Comparison of ENCODE assay signal across 9 cellular contexts in genomic region chr1:145993618-145994390, GRCh38. TPM values are rescaled to one million over a fixed set of nuclear protein-coding genes. Genes with fewer than 3 reads are reported as not detected.
DNase-seq lines count a peak whose midpoint lies in the region; ATAC-seq, FAIRE-seq and TF ChIP-seq lines count a peak whose summit lies in the region.
"Had no signal": no experiment of that assay in that cellular context is flagged by ENCODE, and none has a peak within 500 bp of the region (broad histone marks: within the 10 kb centered on the region; RNA-seq: fewer than 3 reads in every experiment).

No MANE protein-coding gene starts in this region.

- H3K4me1 Mint-ChIP-seq in activated CD4-positive, alpha-beta T cell treated with anti-CD3 and anti-CD28 coated beads, Interleukin-2, amount 10 ng/mL, durations not matched to agents 24 days and 14 days = peaks cover 64% of the 10 kb centered on the region
- peaks cover 65% of the 10 kb centered on the region for H3K4me1 Mint-ChIP-seq in activated naive CD8-positive, alpha-beta T cell treated with anti-CD3 and anti-CD28 coated beads, Interleukin-2, amount 50 U/mL, for 24 hours

- H3K4me3 ChIP-seq in HepG2 (replicated peaks in 1 of 3; ENCODE audit: insufficient read depth in 1 of 3, low read depth in 2 of 3, low read length in 3 of 3) (peak overlapping the region in 2 of 3 experiments; percentile 91 to 98; a peak in 4 of 6 replicates), thoracic aorta (peak overlapping the region; percentile 94)

- H3K27me3 Mint-ChIP-seq in activated CD4-positive, alpha-beta T cell treated with anti-CD3 and anti-CD28 coated beads, Interleukin-2, amount 10 ng/mL, durations not matched to agents 24 days and 14 days = no peaks in the 10 kb centered on the region
- no peaks in the 10 kb centered on the region for H3K27me3 Mint-ChIP-seq in activated naive CD8-positive, alpha-beta T cell treated with anti-CD3 and anti-CD28 coated beads, Interleukin-2, amount 50 U/mL, for 24 hours

- TF ChIP-seq EP300 in HepG2 (IDR thresholded peaks at IDR 0.05; ENCODE audit: low read depth in 2 of 2, low read length in 2 of 2) (no peak), HepG2 (CRISPR knock-in tag; IDR thresholded peaks at IDR 0.05; ENCODE audit: borderline replicate concordance) (no peak)

- POLR2A ChIA-PET in HepG2 (lab: Yijun Ruan, JAX) = interaction anchor here (0.8 to 2.6 kb wide), 2 partner anchors 10 to 30 kb away, joined by 3 to 11 read pairs; partner anchors contain the start of genes ANKRD34A and POLR3GL

- H2AFZ ChIP-seq in HepG2 (ENCODE audit: low read length) = no peak overlapping the region

- BruUV-seq in HepG2 (replicated peaks; lab: Mats Ljungman, UMichigan) = no TSS peak

- in situ Hi-C loops in HepG2 (cut with HindIII; ENCODE audit: extremely low pct_ligation_motif_present, low pct_unique_long_range_greater_than_20kb) = no loop called here

- DNase-seq in activated CD4-positive, alpha-beta T cell treated with anti-CD3 and anti-CD28 coated beads, Interleukin-2, amount 10 ng/mL, durations not matched to agents 24 days and 14 days = no peak
- no peak for DNase-seq in activated CD4-positive, alpha-beta T cell treated with anti-CD3 and anti-CD28 coated beads, Interleukin-2, amount 50 U/mL, for 4 hours
- no peak for DNase-seq in activated naive CD8-positive, alpha-beta T cell treated with anti-CD3 and anti-CD28 coated beads, Interleukin-2, amount 50 U/mL, for 24 hours
- DNase-seq in HepG2 (ENCODE audit: low spot score) = no peak
- DNase-seq in thoracic aorta (ENCODE audit: low spot score) = no peak
- DNase-seq in GM19239 (ENCODE audit: insufficient read length, low spot score) = no peak
- no peak for DNase-seq in NCI-H1105 (lab: John Stamatoyannopoulos, UW)
- DNase-seq: Calu3 had no signal

- peaks cover 33% of the 10 kb centered on the region for H3K79me2 ChIP-seq in HepG2 (ENCODE audit: insufficient read depth, low read length)

- no peak for ATAC-seq in activated naive CD8-positive, alpha-beta T cell treated with anti-CD3 and anti-CD28 coated beads, Interleukin-2, amount 50 U/mL, for 24 hours
- ATAC-seq in HepG2 (no peak), thoracic aorta (ENCODE audit: insufficient number of reproducible peaks, low FRiP score, low read depth) (no peak), HG02610 (IDR thresholded peaks at IDR 0.05; ENCODE audit: unreplicated experiment) (no peak)

- peak overlapping the region; percentile 98 for H3K27ac Mint-ChIP-seq in activated CD4-positive, alpha-beta T cell treated with anti-CD3 and anti-CD28 coated beads, Interleukin-2, amount 10 ng/mL, durations not matched to agents 24 days and 14 days
- H3K27ac Mint-ChIP-seq in activated naive CD8-positive, alpha-beta T cell treated with anti-CD3 and anti-CD28 coated beads, Interleukin-2, amount 50 U/mL, for 24 hours = peak overlapping the region; percentile 91

- CTCF ChIA-PET in HepG2 (lab: Yijun Ruan, JAX; ENCODE audit: low intra/inter-chr PET ratio, low total read pairs) = no interaction called here

- H3K4me1 ChIP-seq in HepG2 (ENCODE audit: insufficient read depth, low read length) = peaks cover 69% of the 10 kb centered on the region
- H3K4me1 ChIP-seq in thoracic aorta (ENCODE audit: control insufficient read depth in 1 of 2, low read depth in 2 of 2) = peaks cover 27 to 50% of the 10 kb centered on the region in 2 donors

- intact Hi-C loops in activated CD4-positive, alpha-beta T cell treated with anti-CD3 and anti-CD28 coated beads, Interleukin-2, amount 10 ng/mL, durations not matched to agents 24 days and 14 days (cut with micrococcal nuclease) = loop anchor here (10.0 kb wide), 1 partner anchor 1551 kb away; the partner anchor contains the start of gene BCL9
- intact Hi-C loops in HepG2 (cut with micrococcal nuclease; ENCODE audit: unreplicated experiment) = no loop called here

- no peak for TF ChIP-seq RAD21 in HepG2 (CRISPR knock-in tag; IDR thresholded peaks at IDR 0.05)

- H4K20me1 ChIP-seq in HepG2 (ENCODE audit: insufficient read depth, low read length) = peaks cover 50% of the 10 kb centered on the region

- TF ChIP-seq CTCF in HepG2 (CRISPR knock-in tag; IDR thresholded peaks at IDR 0.05) = no peak
- no peak for TF ChIP-seq CTCF in thoracic aorta (IDR thresholded peaks at IDR 0.05)

- peak in 1 of 2 experiments; percentile 35; a peak in 1 of 4 replicates for TF ChIP-seq POLR2A in HepG2 (IDR thresholded peaks at IDR 0.05; ENCODE audit: insufficient read depth in 1 of 2, low read depth in 2 of 2, low read length in 2 of 2)

- FAIRE-seq in HepG2 (lab: Jason Lieb, UNC) = no peak
- no peak for FAIRE-seq in GM19239 (lab: Jason Lieb, UNC)

- peak overlapping the region; percentile 97 for H3K4me2 ChIP-seq in HepG2 (ENCODE audit: low read depth, low read length)

- no peaks in the 10 kb centered on the region for H3K9me3 Mint-ChIP-seq in activated CD4-positive, alpha-beta T cell treated with anti-CD3 and anti-CD28 coated beads, Interleukin-2, amount 10 ng/mL, durations not matched to agents 24 days and 14 days
- no peaks in the 10 kb centered on the region for H3K9me3 Mint-ChIP-seq in activated naive CD8-positive, alpha-beta T cell treated with anti-CD3 and anti-CD28 coated beads, Interleukin-2, amount 50 U/mL, for 24 hours

- H3K36me3 ChIP-seq in HepG2 (replicated peaks in 1 of 2; ENCODE audit: control insufficient read depth in 1 of 2, insufficient read depth in 2 of 2, low read length in 2 of 2) (peaks cover 2 to 22% of the 10 kb centered on the region in 2 experiments; a peak in 3 of 5 replicates), thoracic aorta (peaks cover 19% of the 10 kb centered on the region)

- peaks cover 48% of the 10 kb centered on the region for H3K36me3 Mint-ChIP-seq in activated CD4-positive, alpha-beta T cell treated with anti-CD3 and anti-CD28 coated beads, Interleukin-2, amount 10 ng/mL, durations not matched to agents 24 days and 14 days (ENCODE audit: low read depth)
- peaks cover 43% of the 10 kb centered on the region for H3K36me3 Mint-ChIP-seq in activated naive CD8-positive, alpha-beta T cell treated with anti-CD3 and anti-CD28 coated beads, Interleukin-2, amount 50 U/mL, for 24 hours (ENCODE audit: low read depth)

- H3K27me3 ChIP-seq in HepG2 (ENCODE audit: control insufficient read depth in 1 of 2, insufficient read depth in 2 of 2, low read length in 2 of 2) = no peaks in the 10 kb centered on the region; a peak in 1 of 5 replicates
- H3K27me3 ChIP-seq in thoracic aorta (replicated peaks; ENCODE audit: insufficient read depth) = no peaks in the 10 kb centered on the region

- H3K9me3 ChIP-seq in HepG2 (ENCODE audit: low read length) (no peaks in the 10 kb centered on the region), thoracic aorta (no peaks in the 10 kb centered on the region)

- H3K4me3 Mint-ChIP-seq in activated CD4-positive, alpha-beta T cell treated with anti-CD3 and anti-CD28 coated beads, Interleukin-2, amount 10 ng/mL, durations not matched to agents 24 days and 14 days = peak overlapping the region; percentile 93
- peak overlapping the region; percentile 85 for H3K4me3 Mint-ChIP-seq in activated naive CD8-positive, alpha-beta T cell treated with anti-CD3 and anti-CD28 coated beads, Interleukin-2, amount 50 U/mL, for 24 hours

- H3K27ac ChIP-seq in HepG2 (ENCODE audit: extremely low read length, insufficient read depth, low read length) (no peak overlapping the region), thoracic aorta (peak overlapping the region; percentile 84 to 89)

- peak overlapping the region; percentile 93; the same call in 1 of the 2 replicates for H3K9ac ChIP-seq in HepG2 (ENCODE audit: insufficient read depth, low read depth, low read length)

- WGBS in HepG2 (ENCODE audit: low lambda C conversion rate) = 63% methylated on average over 6 of the region's 6 CpGs

RNA-seq across cellular contexts. Expression of gene TXNIP, which starts 2.6 kb away (rescaled TPM):
- total RNA-seq in activated CD4-positive, alpha-beta T cell treated with anti-CD3 and anti-CD28 coated beads, Interleukin-2, amount 10 ng/mL, durations not matched to agents 24 days and 14 days = 83.4 and 85.2 TPM in 2 replicates
- 24.4 and 25.4 TPM in 2 replicates for total RNA-seq in HepG2 (2016; rRNA removed; fragmentation: Illumina TruSeq; extraction: Trizol)
- total RNA-seq in HepG2 (2016; cell fraction: cytosol; rRNA removed; fragmentation: Illumina TruSeq; extraction: Trizol; ENCODE audit: low read depth) = 4.1 and 4.3 TPM in 2 replicates
- 23.8 and 24.4 TPM in 2 replicates for total RNA-seq in HepG2 (2016; cell fraction: insoluble cytoplasmic fraction; rRNA removed; fragmentation: Illumina TruSeq; extraction: Trizol)
- total RNA-seq in HepG2 (2016; cell fraction: membrane; rRNA removed; fragmentation: Illumina TruSeq; extraction: Trizol) = 11.5 and 11.6 TPM in 2 replicates
- 34.7 and 39.5 TPM in 2 replicates for total RNA-seq in HepG2 (2016; cell fraction: nucleus; rRNA removed; fragmentation: Illumina TruSeq; extraction: Trizol)
- 237 and 283 TPM in 2 replicates for polyA plus RNA-seq in HepG2 (2011; rRNA removed)
- polyA plus RNA-seq in HepG2 (2011; cell fraction: cytosol; rRNA removed) = 133 and 240 TPM in 2 replicates
- polyA plus RNA-seq in HepG2 (2011; cell fraction: nucleus; rRNA removed) = 150 and 152 TPM in 2 replicates
- polyA plus RNA-seq in HepG2 (2012) = 191 and 204 TPM in 2 replicates
- polyA plus RNA-seq in HepG2 (2016; cell fraction: cytosol; fragmentation: Illumina TruSeq; extraction: Trizol; ENCODE audit: low read depth) = 1.0 and 1.3 TPM in 2 replicates
- 19.6 and 21.5 TPM in 2 replicates for polyA plus RNA-seq in HepG2 (2016; cell fraction: insoluble cytoplasmic fraction; fragmentation: Illumina TruSeq; extraction: Trizol; ENCODE audit: low read depth)
- 3.9 and 4.1 TPM in 2 replicates for polyA plus RNA-seq in HepG2 (2016; cell fraction: membrane; fragmentation: Illumina TruSeq; extraction: Trizol; ENCODE audit: low read depth)
- polyA plus RNA-seq in HepG2 (2016; cell fraction: nucleus; fragmentation: Illumina TruSeq; extraction: Trizol; ENCODE audit: insufficient read depth, low read depth) = 35.2 and 39.0 TPM in 2 replicates
- 132 and 425 TPM in 2 replicates for polyA minus RNA-seq in HepG2 (2011; rRNA and poly(A)+ RNA removed; ENCODE audit: low replicate concordance)
- 117 and 168 TPM in 2 replicates for polyA minus RNA-seq in HepG2 (2011; cell fraction: cytosol; rRNA and poly(A)+ RNA removed)
- 259 and 346 TPM in 2 replicates for polyA minus RNA-seq in HepG2 (2011; cell fraction: nucleus; rRNA and poly(A)+ RNA removed)
- total RNA-seq in thoracic aorta = 100 to 1,000 TPM; 423 to 622 TPM

RNA-seq across cellular contexts. Expression of gene HJV, which starts 27.7 kb away (rescaled TPM):
- total RNA-seq in activated CD4-positive, alpha-beta T cell treated with anti-CD3 and anti-CD28 coated beads, Interleukin-2, amount 10 ng/mL, durations not matched to agents 24 days and 14 days = not detected in 2 replicates
- 0.15 and 0.18 TPM in 2 replicates for total RNA-seq in HepG2 (2016; rRNA removed; fragmentation: Illumina TruSeq; extraction: Trizol)
- 0.35 TPM in 1 of 2 replicates, not detected in the other for total RNA-seq in HepG2 (2016; cell fraction: cytosol; rRNA removed; fragmentation: Illumina TruSeq; extraction: Trizol; ENCODE audit: low read depth)
- 0.30 TPM in 1 of 2 replicates, not detected in the other for total RNA-seq in HepG2 (2016; cell fraction: insoluble cytoplasmic fraction; rRNA removed; fragmentation: Illumina TruSeq; extraction: Trizol)
- 0.22 and 0.28 TPM in 2 replicates for total RNA-seq in HepG2 (2016; cell fraction: membrane; rRNA removed; fragmentation: Illumina TruSeq; extraction: Trizol)
- not detected in 2 replicates for total RNA-seq in HepG2 (2016; cell fraction: nucleus; rRNA removed; fragmentation: Illumina TruSeq; extraction: Trizol)
- 0.03 TPM in 1 of 2 replicates, not detected in the other for polyA plus RNA-seq in HepG2 (2011; rRNA removed)
- 0.03 and 0.05 TPM in 2 replicates for polyA plus RNA-seq in HepG2 (2011; cell fraction: cytosol; rRNA removed)
- polyA plus RNA-seq in HepG2 (2011; cell fraction: nucleus; rRNA removed) = not detected in 2 replicates
- polyA plus RNA-seq in HepG2 (2012) = not detected in 2 replicates
- 0.08 and 0.12 TPM in 2 replicates for polyA plus RNA-seq in HepG2 (2016; cell fraction: cytosol; fragmentation: Illumina TruSeq; extraction: Trizol; ENCODE audit: low read depth)
- not detected in 2 replicates for polyA plus RNA-seq in HepG2 (2016; cell fraction: insoluble cytoplasmic fraction; fragmentation: Illumina TruSeq; extraction: Trizol; ENCODE audit: low read depth)
- polyA plus RNA-seq in HepG2 (2016; cell fraction: membrane; fragmentation: Illumina TruSeq; extraction: Trizol; ENCODE audit: low read depth) = not detected in 2 replicates
- polyA plus RNA-seq in HepG2 (2016; cell fraction: nucleus; fragmentation: Illumina TruSeq; extraction: Trizol; ENCODE audit: insufficient read depth, low read depth) = not detected in 2 replicates
- polyA minus RNA-seq in HepG2 (2011; rRNA and poly(A)+ RNA removed; ENCODE audit: low replicate concordance) = not detected in 2 replicates
- not detected in 2 replicates for polyA minus RNA-seq in HepG2 (2011; cell fraction: cytosol; rRNA and poly(A)+ RNA removed)
- not detected in 2 replicates for polyA minus RNA-seq in HepG2 (2011; cell fraction: nucleus; rRNA and poly(A)+ RNA removed)
- not detected for total RNA-seq in thoracic aorta
- total RNA-seq: Calu3 had no signal

RNA-seq across cellular contexts. Expression of gene POLR3GL, which starts 29.3 kb away (rescaled TPM):
- 12.1 and 12.6 TPM in 2 replicates for total RNA-seq in activated CD4-positive, alpha-beta T cell treated with anti-CD3 and anti-CD28 coated beads, Interleukin-2, amount 10 ng/mL, durations not matched to agents 24 days and 14 days
- total RNA-seq in HepG2 (2016; rRNA removed; fragmentation: Illumina TruSeq; extraction: Trizol) (12.4 and 15.3 TPM in 2 replicates), thoracic aorta (10 to 100 TPM; 16.9 TPM)
- 7.1 and 7.5 TPM in 2 replicates for total RNA-seq in HepG2 (2016; cell fraction: cytosol; rRNA removed; fragmentation: Illumina TruSeq; extraction: Trizol; ENCODE audit: low read depth)
- total RNA-seq in HepG2 (2016; cell fraction: insoluble cytoplasmic fraction; rRNA removed; fragmentation: Illumina TruSeq; extraction: Trizol) = 12.8 and 14.4 TPM in 2 replicates
- 15.4 and 17.0 TPM in 2 replicates for total RNA-seq in HepG2 (2016; cell fraction: membrane; rRNA removed; fragmentation: Illumina TruSeq; extraction: Trizol)
- total RNA-seq in HepG2 (2016; cell fraction: nucleus; rRNA removed; fragmentation: Illumina TruSeq; extraction: Trizol) = 5.4 and 6.2 TPM in 2 replicates
- polyA plus RNA-seq in HepG2 (2011; rRNA removed) = 10.8 and 11.5 TPM in 2 replicates
- polyA plus RNA-seq in HepG2 (2011; cell fraction: cytosol; rRNA removed) = 7.4 and 7.9 TPM in 2 replicates
- 5.1 and 6.2 TPM in 2 replicates for polyA plus RNA-seq in HepG2 (2011; cell fraction: nucleus; rRNA removed)
- 14.4 and 20.2 TPM in 2 replicates for polyA plus RNA-seq in HepG2 (2012)
- 10.0 and 10.7 TPM in 2 replicates for polyA plus RNA-seq in HepG2 (2016; cell fraction: cytosol; fragmentation: Illumina TruSeq; extraction: Trizol; ENCODE audit: low read depth)
- polyA plus RNA-seq in HepG2 (2016; cell fraction: insoluble cytoplasmic fraction; fragmentation: Illumina TruSeq; extraction: Trizol; ENCODE audit: low read depth) = 21.5 and 23.2 TPM in 2 replicates
- polyA plus RNA-seq in HepG2 (2016; cell fraction: membrane; fragmentation: Illumina TruSeq; extraction: Trizol; ENCODE audit: low read depth) = 20.0 and 21.6 TPM in 2 replicates
- polyA plus RNA-seq in HepG2 (2016; cell fraction: nucleus; fragmentation: Illumina TruSeq; extraction: Trizol; ENCODE audit: insufficient read depth, low read depth) = 11.4 and 13.9 TPM in 2 replicates
- 2.5 and 3.4 TPM in 2 replicates for polyA minus RNA-seq in HepG2 (2011; rRNA and poly(A)+ RNA removed; ENCODE audit: low replicate concordance)
- polyA minus RNA-seq in HepG2 (2011; cell fraction: cytosol; rRNA and poly(A)+ RNA removed) = 2.5 and 4.6 TPM in 2 replicates
- 5.0 and 6.6 TPM in 2 replicates for polyA minus RNA-seq in HepG2 (2011; cell fraction: nucleus; rRNA and poly(A)+ RNA removed)

RNA-seq across cellular contexts. Expression of gene ANKRD34A, which starts 29.4 kb away (rescaled TPM):
- 4.8 and 5.2 TPM in 2 replicates for total RNA-seq in activated CD4-positive, alpha-beta T cell treated with anti-CD3 and anti-CD28 coated beads, Interleukin-2, amount 10 ng/mL, durations not matched to agents 24 days and 14 days
- total RNA-seq in HepG2 (2016; rRNA removed; fragmentation: Illumina TruSeq; extraction: Trizol) (0.07 and 0.14 TPM in 2 replicates), thoracic aorta (1 to 10 TPM; 1.1 TPM)
- not detected in 2 replicates for total RNA-seq in HepG2 (2016; cell fraction: cytosol; rRNA removed; fragmentation: Illumina TruSeq; extraction: Trizol; ENCODE audit: low read depth)
- total RNA-seq in HepG2 (2016; cell fraction: insoluble cytoplasmic fraction; rRNA removed; fragmentation: Illumina TruSeq; extraction: Trizol) = 0.04 TPM in 1 of 2 replicates, not detected in the other
- total RNA-seq in HepG2 (2016; cell fraction: membrane; rRNA removed; fragmentation: Illumina TruSeq; extraction: Trizol) = 0.03 and 0.07 TPM in 2 replicates
- 0.13 and 0.19 TPM in 2 replicates for total RNA-seq in HepG2 (2016; cell fraction: nucleus; rRNA removed; fragmentation: Illumina TruSeq; extraction: Trizol)
- 0.05 and 0.07 TPM in 2 replicates for polyA plus RNA-seq in HepG2 (2011; rRNA removed)
- polyA plus RNA-seq in HepG2 (2011; cell fraction: cytosol; rRNA removed) = 0.04 and 0.05 TPM in 2 replicates
- polyA plus RNA-seq in HepG2 (2011; cell fraction: nucleus; rRNA removed) = 0.47 and 0.53 TPM in 2 replicates
- polyA plus RNA-seq in HepG2 (2012) = 0.11 and 0.19 TPM in 2 replicates
- polyA plus RNA-seq in HepG2 (2016; cell fraction: cytosol; fragmentation: Illumina TruSeq; extraction: Trizol; ENCODE audit: low read depth) = not detected in 2 replicates
- 0.08 TPM in 1 of 2 replicates, not detected in the other for polyA plus RNA-seq in HepG2 (2016; cell fraction: insoluble cytoplasmic fraction; fragmentation: Illumina TruSeq; extraction: Trizol; ENCODE audit: low read depth)
- 0.05 TPM in 1 of 2 replicates, not detected in the other for polyA plus RNA-seq in HepG2 (2016; cell fraction: membrane; fragmentation: Illumina TruSeq; extraction: Trizol; ENCODE audit: low read depth)
- polyA plus RNA-seq in HepG2 (2016; cell fraction: nucleus; fragmentation: Illumina TruSeq; extraction: Trizol; ENCODE audit: insufficient read depth, low read depth) = 0.12 and 0.16 TPM in 2 replicates
- 0.08 and 1.4 TPM in 2 replicates for polyA minus RNA-seq in HepG2 (2011; rRNA and poly(A)+ RNA removed; ENCODE audit: low replicate concordance)
- polyA minus RNA-seq in HepG2 (2011; cell fraction: cytosol; rRNA and poly(A)+ RNA removed) = not detected in 2 replicates
- 0.25 and 0.39 TPM in 2 replicates for polyA minus RNA-seq in HepG2 (2011; cell fraction: nucleus; rRNA and poly(A)+ RNA removed)

RNA-seq across cellular contexts. Expression of gene LIX1L, which starts 36.0 kb away (rescaled TPM):
- total RNA-seq in activated CD4-positive, alpha-beta T cell treated with anti-CD3 and anti-CD28 coated beads, Interleukin-2, amount 10 ng/mL, durations not matched to agents 24 days and 14 days = 37.8 and 38.4 TPM in 2 replicates
- total RNA-seq in HepG2 (2016; rRNA removed; fragmentation: Illumina TruSeq; extraction: Trizol) (8.1 and 10.9 TPM in 2 replicates), thoracic aorta (10 to 100 TPM; 45.4 to 49.5 TPM)
- 1.6 TPM in 2 replicates for total RNA-seq in HepG2 (2016; cell fraction: cytosol; rRNA removed; fragmentation: Illumina TruSeq; extraction: Trizol; ENCODE audit: low read depth)
- total RNA-seq in HepG2 (2016; cell fraction: insoluble cytoplasmic fraction; rRNA removed; fragmentation: Illumina TruSeq; extraction: Trizol) = 8.3 and 9.6 TPM in 2 replicates
- total RNA-seq in HepG2 (2016; cell fraction: membrane; rRNA removed; fragmentation: Illumina TruSeq; extraction: Trizol) = 6.8 and 7.1 TPM in 2 replicates
- total RNA-seq in HepG2 (2016; cell fraction: nucleus; rRNA removed; fragmentation: Illumina TruSeq; extraction: Trizol) = 5.0 and 5.9 TPM in 2 replicates
- polyA plus RNA-seq in HepG2 (2011; rRNA removed) = 19.4 and 24.9 TPM in 2 replicates
- polyA plus RNA-seq in HepG2 (2011; cell fraction: cytosol; rRNA removed) = 19.3 and 22.0 TPM in 2 replicates
- 5.2 and 7.4 TPM in 2 replicates for polyA plus RNA-seq in HepG2 (2011; cell fraction: nucleus; rRNA removed)
- 4.8 and 5.8 TPM in 2 replicates for polyA plus RNA-seq in HepG2 (2012)
- 1.3 and 1.7 TPM in 2 replicates for polyA plus RNA-seq in HepG2 (2016; cell fraction: cytosol; fragmentation: Illumina TruSeq; extraction: Trizol; ENCODE audit: low read depth)
- 12.8 and 15.5 TPM in 2 replicates for polyA plus RNA-seq in HepG2 (2016; cell fraction: insoluble cytoplasmic fraction; fragmentation: Illumina TruSeq; extraction: Trizol; ENCODE audit: low read depth)
- polyA plus RNA-seq in HepG2 (2016; cell fraction: membrane; fragmentation: Illumina TruSeq; extraction: Trizol; ENCODE audit: low read depth) = 5.7 and 5.8 TPM in 2 replicates
- 9.8 and 10.9 TPM in 2 replicates for polyA plus RNA-seq in HepG2 (2016; cell fraction: nucleus; fragmentation: Illumina TruSeq; extraction: Trizol; ENCODE audit: insufficient read depth, low read depth)
- 15.4 and 31.6 TPM in 2 replicates for polyA minus RNA-seq in HepG2 (2011; rRNA and poly(A)+ RNA removed; ENCODE audit: low replicate concordance)
- 12.6 and 13.9 TPM in 2 replicates for polyA minus RNA-seq in HepG2 (2011; cell fraction: cytosol; rRNA and poly(A)+ RNA removed)
- polyA minus RNA-seq in HepG2 (2011; cell fraction: nucleus; rRNA and poly(A)+ RNA removed) = 5.9 and 7.2 TPM in 2 replicates
